Comparison of ENCODE assay signal across 1 cellular context in the genomic region with DNA sequence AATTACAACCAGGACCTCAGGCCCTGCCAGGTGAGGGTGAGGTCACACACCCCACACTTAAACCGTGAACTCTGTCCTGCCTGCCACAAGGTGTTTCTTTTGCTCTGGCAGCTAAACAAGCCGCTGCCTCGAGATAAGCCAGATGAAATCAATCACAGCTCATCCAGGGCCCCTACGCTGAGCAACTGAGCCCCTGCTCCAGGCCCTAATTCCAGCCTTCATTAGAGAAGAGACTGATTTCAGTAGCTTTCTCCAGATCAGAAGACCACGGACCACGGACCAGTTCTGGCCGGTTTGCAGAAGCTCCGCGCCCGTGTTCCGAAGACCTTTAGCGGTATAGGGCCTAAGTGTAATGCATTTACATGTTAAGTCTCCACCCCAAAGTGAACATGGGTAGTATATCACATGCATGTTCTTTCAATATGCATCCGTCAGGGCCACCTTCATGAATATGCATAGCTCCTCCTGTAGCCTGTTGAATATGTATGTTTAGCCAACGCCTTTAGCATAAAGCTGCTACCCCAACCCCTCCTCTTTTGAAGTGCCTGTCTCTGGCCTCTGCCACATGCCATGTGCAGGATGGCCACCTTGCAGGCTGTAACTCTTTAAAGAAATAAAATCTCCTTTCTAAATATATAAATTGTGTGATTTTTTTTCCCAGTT.
TF ChIP-seq lines count a peak whose summit lies in the region.

No MANE protein-coding gene starts in this region.

TF ChIP-seq in K562, 482 proteins besides CTCF, POLR2A, EP300 and RAD21 (continued from another document and continues in another):
- TF ChIP-seq ZBTB17 (CRISPR knock-in tag; IDR thresholded peaks at IDR 0.05), result no peak
- no peak for TF ChIP-seq L3MBTL2 (IDR thresholded peaks at IDR 0.05)
- no peak for TF ChIP-seq ZNF436 (CRISPR knock-in tag; IDR thresholded peaks at IDR 0.05)
- TF ChIP-seq MTA2 (IDR thresholded peaks at IDR 0.05; ENCODE audit: low read depth), result peak; percentile 25; the same call in 1 of the 2 replicates
- TF ChIP-seq, protein P1, sequence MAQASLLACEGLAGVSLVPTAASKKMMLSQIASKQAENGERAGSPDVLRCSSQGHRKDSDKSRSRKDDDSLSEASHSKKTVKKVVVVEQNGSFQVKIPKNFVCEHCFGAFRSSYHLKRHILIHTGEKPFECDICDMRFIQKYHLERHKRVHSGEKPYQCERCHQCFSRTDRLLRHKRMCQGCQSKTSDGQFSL (CRISPR knock-in tag; IDR thresholded peaks at IDR 0.05), result no peak
- TF ChIP-seq, protein P1 (tag; IDR thresholded peaks at IDR 0.05), result no peak
- TF ChIP-seq, protein P2, sequence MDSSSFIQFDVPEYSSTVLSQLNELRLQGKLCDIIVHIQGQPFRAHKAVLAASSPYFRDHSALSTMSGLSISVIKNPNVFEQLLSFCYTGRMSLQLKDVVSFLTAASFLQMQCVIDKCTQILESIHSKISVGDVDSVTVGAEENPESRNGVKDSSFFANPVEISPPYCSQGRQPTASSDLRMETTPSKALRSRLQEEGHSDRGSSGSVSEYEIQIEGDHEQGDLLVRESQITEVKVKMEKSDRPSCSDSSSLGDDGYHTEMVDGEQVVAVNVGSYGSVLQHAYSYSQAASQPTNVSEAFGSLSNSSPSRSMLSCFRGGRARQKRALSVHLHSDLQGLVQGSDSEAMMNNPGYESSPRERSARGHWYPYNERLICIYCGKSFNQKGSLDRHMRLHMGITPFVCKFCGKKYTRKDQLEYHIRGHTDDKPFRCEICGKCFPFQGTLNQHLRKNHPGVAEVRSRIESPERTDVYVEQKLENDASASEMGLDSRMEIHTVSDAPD (CRISPR knock-in tag; IDR thresholded peaks at IDR 0.05), result no peak
- TF ChIP-seq POLR2H (tag; IDR thresholded peaks at IDR 0.05; ENCODE audit: low read depth), result no peak
- TF ChIP-seq ARID2 (IDR thresholded peaks at IDR 0.05), result no peak
- no peak for TF ChIP-seq HOMEZ (CRISPR knock-in tag; IDR thresholded peaks at IDR 0.05)
- TF ChIP-seq STAG1 (CRISPR knock-in tag; IDR thresholded peaks at IDR 0.05; ENCODE audit: borderline replicate concordance), result no peak
- no peak for TF ChIP-seq ILF3 (IDR thresholded peaks at IDR 0.05; ENCODE audit: borderline replicate concordance)
- no peak for TF ChIP-seq DMBX1 (CRISPR knock-in tag; IDR thresholded peaks at IDR 0.05; ENCODE audit: borderline replicate concordance)
- TF ChIP-seq CBFA2T2 (conservative IDR thresholded peaks at IDR 0.05), result peak; percentile 65
- TF ChIP-seq ZEB2 (IDR thresholded peaks at IDR 0.05), result 0 out of 2 replicates have a peak, but pooled peaks have one; percentile 38
- TF ChIP-seq, protein P3, sequence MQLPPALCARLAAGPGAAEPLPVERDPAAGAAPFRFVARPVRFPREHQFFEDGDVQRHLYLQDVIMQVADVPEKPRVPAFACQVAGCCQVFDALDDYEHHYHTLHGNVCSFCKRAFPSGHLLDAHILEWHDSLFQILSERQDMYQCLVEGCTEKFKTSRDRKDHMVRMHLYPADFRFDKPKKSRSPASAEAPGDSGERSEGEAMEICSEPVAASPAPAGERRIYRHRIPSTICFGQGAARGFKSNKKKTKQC (CRISPR knock-in tag; IDR thresholded peaks at IDR 0.05), result no peak
- TF ChIP-seq, protein P4, sequence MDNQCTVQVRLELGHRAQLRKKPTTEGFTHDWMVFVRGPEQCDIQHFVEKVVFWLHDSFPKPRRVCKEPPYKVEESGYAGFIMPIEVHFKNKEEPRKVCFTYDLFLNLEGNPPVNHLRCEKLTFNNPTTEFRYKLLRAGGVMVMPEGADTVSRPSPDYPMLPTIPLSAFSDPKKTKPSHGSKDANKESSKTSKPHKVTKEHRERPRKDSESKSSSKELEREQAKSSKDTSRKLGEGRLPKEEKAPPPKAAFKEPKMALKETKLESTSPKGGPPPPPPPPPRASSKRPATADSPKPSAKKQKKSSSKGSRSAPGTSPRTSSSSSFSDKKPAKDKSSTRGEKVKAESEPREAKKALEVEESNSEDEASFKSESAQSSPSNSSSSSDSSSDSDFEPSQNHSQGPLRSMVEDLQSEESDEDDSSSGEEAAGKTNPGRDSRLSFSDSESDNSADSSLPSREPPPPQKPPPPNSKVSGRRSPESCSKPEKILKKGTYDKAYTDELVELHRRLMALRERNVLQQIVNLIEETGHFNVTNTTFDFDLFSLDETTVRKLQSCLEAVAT (IDR thresholded peaks at IDR 0.05), result no peak
- no peak for TF ChIP-seq ZNF133 (CRISPR knock-in tag; IDR thresholded peaks at IDR 0.05)
- TF ChIP-seq, protein P5, sequence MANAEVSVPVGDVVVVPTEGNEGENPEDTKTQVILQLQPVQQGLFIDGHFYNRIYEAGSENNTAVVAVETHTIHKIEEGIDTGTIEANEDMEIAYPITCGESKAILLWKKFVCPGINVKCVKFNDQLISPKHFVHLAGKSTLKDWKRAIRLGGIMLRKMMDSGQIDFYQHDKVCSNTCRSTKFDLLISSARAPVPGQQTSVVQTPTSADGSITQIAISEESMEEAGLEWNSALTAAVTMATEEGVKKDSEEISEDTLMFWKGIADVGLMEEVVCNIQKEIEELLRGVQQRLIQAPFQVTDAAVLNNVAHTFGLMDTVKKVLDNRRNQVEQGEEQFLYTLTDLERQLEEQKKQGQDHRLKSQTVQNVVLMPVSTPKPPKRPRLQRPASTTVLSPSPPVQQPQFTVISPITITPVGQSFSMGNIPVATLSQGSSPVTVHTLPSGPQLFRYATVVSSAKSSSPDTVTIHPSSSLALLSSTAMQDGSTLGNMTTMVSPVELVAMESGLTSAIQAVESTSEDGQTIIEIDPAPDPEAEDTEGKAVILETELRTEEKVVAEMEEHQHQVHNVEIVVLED (CRISPR knock-in tag; IDR thresholded peaks at IDR 0.05), result no peak
- no peak for TF ChIP-seq SMARCC2 (IDR thresholded peaks at IDR 0.05; ENCODE audit: low read depth)
- no peak for TF ChIP-seq ATF1 (CRISPR knock-in tag; IDR thresholded peaks at IDR 0.05)
- no peak for TF ChIP-seq ATF1 (tag; IDR thresholded peaks at IDR 0.05)
- no peak for TF ChIP-seq NR0B1 (IDR thresholded peaks at IDR 0.05; ENCODE audit: partially characterized antibody)
- peak; percentile 55 for TF ChIP-seq MEIS2 (IDR thresholded peaks at IDR 0.05; ENCODE audit: partially characterized antibody)
- no peak for TF ChIP-seq ZBTB43 (CRISPR knock-in tag; IDR thresholded peaks at IDR 0.05)
- no peak for TF ChIP-seq FOXJ3 (CRISPR knock-in tag; IDR thresholded peaks at IDR 0.05)
- no peak for TF ChIP-seq NR2C1 (IDR thresholded peaks at IDR 0.05)
- no peak for TF ChIP-seq NR2C1 (tag; IDR thresholded peaks at IDR 0.05)
- TF ChIP-seq MITF (IDR thresholded peaks at IDR 0.05), result no peak
- TF ChIP-seq ZNF165 (CRISPR knock-in tag; IDR thresholded peaks at IDR 0.05; ENCODE audit: borderline replicate concordance), result no peak
- TF ChIP-seq ZNF143 (CRISPR knock-in tag; IDR thresholded peaks at IDR 0.05), result no peak
- TF ChIP-seq RNF219 (CRISPR knock-in tag; IDR thresholded peaks at IDR 0.05), result no peak
- TF ChIP-seq USF1 (CRISPR knock-in tag; IDR thresholded peaks at IDR 0.05), result no peak
- TF ChIP-seq ELK3 (CRISPR knock-in tag; IDR thresholded peaks at IDR 0.05), result no peak
- no peak for TF ChIP-seq ZNF232 (CRISPR knock-in tag; IDR thresholded peaks at IDR 0.05)
- no peak for TF ChIP-seq POU5F1 (IDR thresholded peaks at IDR 0.05; ENCODE audit: borderline replicate concordance, low read depth, low read length, partially characterized antibody)
- peak; percentile 19; the same call in 1 of the 2 replicates for TF ChIP-seq SMARCE1 (IDR thresholded peaks at IDR 0.05)
- TF ChIP-seq NRF1 (conservative IDR thresholded peaks at IDR 0.05 in 1 of 2, IDR thresholded peaks at IDR 0.05 in 1 of 2), result no peak
- TF ChIP-seq CCNT2 (IDR thresholded peaks at IDR 0.05; ENCODE audit: borderline replicate concordance, extremely low read depth, insufficient read length, low read depth, low read length), result no peak
- TF ChIP-seq BMI1 (IDR thresholded peaks at IDR 0.05; ENCODE audit: low read length), result no peak
- TF ChIP-seq ZNF12 (CRISPR knock-in tag; IDR thresholded peaks at IDR 0.05), result no peak
- TF ChIP-seq ZKSCAN3 (CRISPR knock-in tag; IDR thresholded peaks at IDR 0.05), result no peak
- TF ChIP-seq CBFA2T3 (IDR thresholded peaks at IDR 0.05), result peak; percentile 83
- no peak for TF ChIP-seq MAFF (IDR thresholded peaks at IDR 0.05; ENCODE audit: low read length)
- TF ChIP-seq PRPF4 (IDR thresholded peaks at IDR 0.05; ENCODE audit: insufficient read depth, low read depth, low read length, poor library complexity, severe bottlenecking), result no peak
- no peak for TF ChIP-seq ZNF263 (CRISPR knock-in tag; IDR thresholded peaks at IDR 0.05; ENCODE audit: borderline replicate concordance)
- TF ChIP-seq, protein P6, sequence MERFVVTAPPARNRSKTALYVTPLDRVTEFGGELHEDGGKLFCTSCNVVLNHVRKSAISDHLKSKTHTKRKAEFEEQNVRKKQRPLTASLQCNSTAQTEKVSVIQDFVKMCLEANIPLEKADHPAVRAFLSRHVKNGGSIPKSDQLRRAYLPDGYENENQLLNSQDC (CRISPR knock-in tag; IDR thresholded peaks at IDR 0.05), result no peak
- no peak for TF ChIP-seq SUPT5H (IDR thresholded peaks at IDR 0.05)
- no peak for TF ChIP-seq PRMT5 (CRISPR knock-in tag; IDR thresholded peaks at IDR 0.05)
- no peak for TF ChIP-seq FOXP1 (CRISPR knock-in tag; IDR thresholded peaks at IDR 0.05)
